1 cellular context compared by ENCODE assay signal in the genomic region with DNA sequence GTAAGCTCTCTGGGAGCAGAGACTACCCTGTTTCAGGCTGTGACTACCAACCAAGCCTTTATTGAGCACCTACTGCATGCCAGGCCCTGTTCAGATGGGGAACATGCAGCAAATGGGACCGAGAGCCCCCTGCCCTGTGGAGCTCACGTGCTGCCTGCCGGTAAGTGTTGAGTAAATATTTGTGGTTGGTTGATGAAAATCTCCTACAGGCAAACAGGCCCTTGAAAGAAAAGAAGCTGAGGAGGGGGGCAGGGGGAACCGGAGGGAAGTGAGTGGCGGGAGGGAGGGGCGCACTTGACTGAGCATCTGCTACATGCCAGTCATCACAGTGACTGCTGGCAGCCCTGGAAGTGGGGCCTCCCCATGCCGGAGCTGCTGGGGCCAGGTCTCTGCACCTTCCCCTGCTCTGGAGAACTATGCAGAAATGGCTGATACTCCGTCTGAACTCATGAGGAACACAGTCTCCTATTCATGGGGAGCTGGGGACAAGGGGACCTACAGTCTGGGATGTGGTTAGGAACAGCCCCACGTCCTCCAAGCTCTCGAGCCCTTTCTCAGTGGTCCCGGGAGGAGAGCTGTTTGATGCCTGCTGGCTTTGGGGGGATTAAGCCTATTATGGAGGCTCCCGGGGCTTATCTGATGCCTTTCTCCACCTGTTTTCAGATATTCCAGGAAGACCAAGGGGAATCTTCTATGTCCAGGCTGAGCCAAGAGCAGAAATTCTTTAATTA.
TF ChIP-seq lines count a peak whose summit lies in the region.

No MANE protein-coding gene starts in this region.

TF ChIP-seq in HepG2, 621 proteins besides CTCF, POLR2A, EP300 and RAD21 (continued from another document):
- TF ChIP-seq, protein P1, sequence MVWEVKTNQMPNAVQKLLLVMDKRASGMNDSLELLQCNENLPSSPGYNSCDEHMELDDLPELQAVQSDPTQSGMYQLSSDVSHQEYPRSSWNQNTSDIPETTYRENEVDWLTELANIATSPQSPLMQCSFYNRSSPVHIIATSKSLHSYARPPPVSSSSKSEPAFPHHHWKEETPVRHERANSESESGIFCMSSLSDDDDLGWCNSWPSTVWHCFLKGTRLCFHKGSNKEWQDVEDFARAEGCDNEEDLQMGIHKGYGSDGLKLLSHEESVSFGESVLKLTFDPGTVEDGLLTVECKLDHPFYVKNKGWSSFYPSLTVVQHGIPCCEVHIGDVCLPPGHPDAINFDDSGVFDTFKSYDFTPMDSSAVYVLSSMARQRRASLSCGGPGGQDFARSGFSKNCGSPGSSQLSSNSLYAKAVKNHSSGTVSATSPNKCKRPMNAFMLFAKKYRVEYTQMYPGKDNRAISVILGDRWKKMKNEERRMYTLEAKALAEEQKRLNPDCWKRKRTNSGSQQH (CRISPR knock-in tag; IDR thresholded peaks at IDR 0.05; ENCODE audit: low read depth), result no peak
- TF ChIP-seq ZNF331 (CRISPR knock-in tag; IDR thresholded peaks at IDR 0.05), result no peak
- TF ChIP-seq, protein P2, sequence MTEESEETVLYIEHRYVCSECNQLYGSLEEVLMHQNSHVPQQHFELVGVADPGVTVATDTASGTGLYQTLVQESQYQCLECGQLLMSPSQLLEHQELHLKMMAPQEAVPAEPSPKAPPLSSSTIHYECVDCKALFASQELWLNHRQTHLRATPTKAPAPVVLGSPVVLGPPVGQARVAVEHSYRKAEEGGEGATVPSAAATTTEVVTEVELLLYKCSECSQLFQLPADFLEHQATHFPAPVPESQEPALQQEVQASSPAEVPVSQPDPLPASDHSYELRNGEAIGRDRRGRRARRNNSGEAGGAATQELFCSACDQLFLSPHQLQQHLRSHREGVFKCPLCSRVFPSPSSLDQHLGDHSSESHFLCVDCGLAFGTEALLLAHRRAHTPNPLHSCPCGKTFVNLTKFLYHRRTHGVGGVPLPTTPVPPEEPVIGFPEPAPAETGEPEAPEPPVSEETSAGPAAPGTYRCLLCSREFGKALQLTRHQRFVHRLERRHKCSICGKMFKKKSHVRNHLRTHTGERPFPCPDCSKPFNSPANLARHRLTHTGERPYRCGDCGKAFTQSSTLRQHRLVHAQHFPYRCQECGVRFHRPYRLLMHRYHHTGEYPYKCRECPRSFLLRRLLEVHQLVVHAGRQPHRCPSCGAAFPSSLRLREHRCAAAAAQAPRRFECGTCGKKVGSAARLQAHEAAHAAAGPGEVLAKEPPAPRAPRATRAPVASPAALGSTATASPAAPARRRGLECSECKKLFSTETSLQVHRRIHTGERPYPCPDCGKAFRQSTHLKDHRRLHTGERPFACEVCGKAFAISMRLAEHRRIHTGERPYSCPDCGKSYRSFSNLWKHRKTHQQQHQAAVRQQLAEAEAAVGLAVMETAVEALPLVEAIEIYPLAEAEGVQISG (CRISPR knock-in tag; IDR thresholded peaks at IDR 0.05), result no peak
- TF ChIP-seq ZMYM3 (CRISPR knock-in tag; IDR thresholded peaks at IDR 0.05), result peak; percentile 29; the same call in 1 of the 2 replicates
- no peak for TF ChIP-seq ZNF564 (CRISPR knock-in tag; IDR thresholded peaks at IDR 0.05)
- TF ChIP-seq, protein P3, sequence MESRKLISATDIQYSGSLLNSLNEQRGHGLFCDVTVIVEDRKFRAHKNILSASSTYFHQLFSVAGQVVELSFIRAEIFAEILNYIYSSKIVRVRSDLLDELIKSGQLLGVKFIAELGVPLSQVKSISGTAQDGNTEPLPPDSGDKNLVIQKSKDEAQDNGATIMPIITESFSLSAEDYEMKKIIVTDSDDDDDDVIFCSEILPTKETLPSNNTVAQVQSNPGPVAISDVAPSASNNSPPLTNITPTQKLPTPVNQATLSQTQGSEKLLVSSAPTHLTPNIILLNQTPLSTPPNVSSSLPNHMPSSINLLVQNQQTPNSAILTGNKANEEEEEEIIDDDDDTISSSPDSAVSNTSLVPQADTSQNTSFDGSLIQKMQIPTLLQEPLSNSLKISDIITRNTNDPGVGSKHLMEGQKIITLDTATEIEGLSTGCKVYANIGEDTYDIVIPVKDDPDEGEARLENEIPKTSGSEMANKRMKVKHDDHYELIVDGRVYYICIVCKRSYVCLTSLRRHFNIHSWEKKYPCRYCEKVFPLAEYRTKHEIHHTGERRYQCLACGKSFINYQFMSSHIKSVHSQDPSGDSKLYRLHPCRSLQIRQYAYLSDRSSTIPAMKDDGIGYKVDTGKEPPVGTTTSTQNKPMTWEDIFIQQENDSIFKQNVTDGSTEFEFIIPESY (CRISPR knock-in tag; IDR thresholded peaks at IDR 0.05), result no peak
- no peak for TF ChIP-seq ZFP36L2 (CRISPR knock-in tag; IDR thresholded peaks at IDR 0.05)
- TF ChIP-seq, protein P4, sequence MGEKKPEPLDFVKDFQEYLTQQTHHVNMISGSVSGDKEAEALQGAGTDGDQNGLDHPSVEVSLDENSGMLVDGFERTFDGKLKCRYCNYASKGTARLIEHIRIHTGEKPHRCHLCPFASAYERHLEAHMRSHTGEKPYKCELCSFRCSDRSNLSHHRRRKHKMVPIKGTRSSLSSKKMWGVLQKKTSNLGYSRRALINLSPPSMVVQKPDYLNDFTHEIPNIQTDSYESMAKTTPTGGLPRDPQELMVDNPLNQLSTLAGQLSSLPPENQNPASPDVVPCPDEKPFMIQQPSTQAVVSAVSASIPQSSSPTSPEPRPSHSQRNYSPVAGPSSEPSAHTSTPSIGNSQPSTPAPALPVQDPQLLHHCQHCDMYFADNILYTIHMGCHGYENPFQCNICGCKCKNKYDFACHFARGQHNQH (CRISPR knock-in tag; IDR thresholded peaks at IDR 0.05), result 0 out of 2 replicates have a peak, but pooled peaks have one; percentile 9
- no peak for TF ChIP-seq GPN1 (CRISPR knock-in tag; IDR thresholded peaks at IDR 0.05; ENCODE audit: borderline replicate concordance)
